ENCODE assay signal across 17 cellular contexts in genomic region chr22:33756508-33756949, GRCh38.
DNase-seq lines count a peak whose midpoint lies in the region; ATAC-seq, FAIRE-seq and TF ChIP-seq lines count a peak whose summit lies in the region.
"Had no signal": no experiment of that assay in that cellular context is flagged by ENCODE, and none has a peak within 500 bp of the region (broad histone marks: within the 10 kb centered on the region; RNA-seq: fewer than 3 reads in every experiment).

No MANE protein-coding gene starts in this region.

- dilution Hi-C loops in IMR-90 (cut with HindIII; ENCODE audit: low sequenced_read_pairs, unreplicated experiment), result no loop called here

- TF ChIP-seq CTCF in IMR-90 (conservative IDR thresholded peaks at IDR 0.05; ENCODE audit: low read depth, low read length) (no peak), bronchial epithelial cell (IDR thresholded peaks at IDR 0.05; ENCODE audit: insufficient read depth, low read length, severe bottlenecking) (no peak)

- H2BK20ac ChIP-seq in IMR-90 (ENCODE audit: low read depth, low read length), result no peak overlapping the region

- peaks cover 6% of the 10 kb centered on the region for H3K79me2 ChIP-seq in mesendoderm (ENCODE audit: control insufficient read depth, insufficient read depth, low read length)

- no peak for TF ChIP-seq POLR2A in IMR-90 (IDR thresholded peaks at IDR 0.05; ENCODE audit: low read depth, low read length)

- in situ Hi-C loops in IMR-90 (cut with MboI; ENCODE audit: low sequenced_read_pairs), result no loop called here

- H3K79me1 ChIP-seq in IMR-90 (ENCODE audit: low read depth in 1 of 2, low read length in 2 of 2) (no peaks in the 10 kb centered on the region), mesendoderm (ENCODE audit: low read length) (peaks cover 1% of the 10 kb centered on the region)

- WGBS in IMR-90 (ENCODE audit: extremely low coverage in 2 of 2, insufficient read length in 1 of 2), 2 experiments, result 80% methylated on average over 2 of the region's 10 CpGs; no CpG with 5 or more reads in 1 of the 2 experiments
- no CpG with 5 or more reads among the region's 10 CpGs for WGBS in mesendoderm (ENCODE audit: extremely low coverage, insufficient coverage, low lambda C conversion rate)

- H2BK120ac ChIP-seq in IMR-90 (ENCODE audit: low read depth, low read length) (no peak overlapping the region), mesendoderm (ENCODE audit: low read depth, low read length) (no peak overlapping the region)

- H3K23ac ChIP-seq in IMR-90 (ENCODE audit: low read depth, low read length), result no peak overlapping the region
- no peak overlapping the region for H3K23ac ChIP-seq in mesendoderm (ENCODE audit: low read length)

- H3K4ac ChIP-seq in IMR-90 (ENCODE audit: low read depth, low read length), result no peak overlapping the region
- no peak overlapping the region for H3K4ac ChIP-seq in mesendoderm (ENCODE audit: low read depth, low read length)

- no peak overlapping the region for H2AFZ ChIP-seq in IMR-90 (replicated peaks; ENCODE audit: low read length, poor library complexity)

- H3K27me3 ChIP-seq in IMR-90 (ENCODE audit: control insufficient read depth, insufficient read depth, low read length) (no peaks in the 10 kb centered on the region), bronchial epithelial cell (ENCODE audit: control insufficient read depth, insufficient read depth, low read length) (no peaks in the 10 kb centered on the region), mesendoderm (ENCODE audit: insufficient read depth, low read length, poor library complexity) (no peaks in the 10 kb centered on the region)
- H3K27me3 ChIP-seq: cardiac muscle cell had no signal

- no peaks in the 10 kb centered on the region for H4K20me1 ChIP-seq in IMR-90 (ENCODE audit: insufficient read depth, low read length)

- H3K56ac ChIP-seq in IMR-90 (ENCODE audit: extremely low read depth, insufficient read depth, low read length), result no peak overlapping the region
- no peak overlapping the region for H3K56ac ChIP-seq in mesendoderm (ENCODE audit: low read length)

- H3K9me3 ChIP-seq in IMR-90 (ENCODE audit: control insufficient read depth, insufficient read depth, low read length), result no peaks in the 10 kb centered on the region

- peak; percentile 7 for FAIRE-seq in bronchial epithelial cell (lab: Jason Lieb, UNC)
- FAIRE-seq: G401.6 had no signal

- TF ChIP-seq RAD21 in IMR-90 (IDR thresholded peaks at IDR 0.05; ENCODE audit: low read length), result peak; percentile 14; the same call in 1 of the 2 replicates

- no peak overlapping the region for H2BK5ac ChIP-seq in IMR-90 (ENCODE audit: low read depth, low read length, poor library complexity, severe bottlenecking)
- no peak overlapping the region for H2BK5ac ChIP-seq in mesendoderm (ENCODE audit: low read length)

- H3K4me2 ChIP-seq in IMR-90 (ENCODE audit: low read depth, low read length) (no peak overlapping the region), mesendoderm (ENCODE audit: low read length) (no peak overlapping the region)

- H2BK15ac ChIP-seq in IMR-90 (ENCODE audit: low read depth, low read length), result no peak overlapping the region
- no peak overlapping the region for H2BK15ac ChIP-seq in mesendoderm (replicated peaks; ENCODE audit: low read depth)

- H3K18ac ChIP-seq in IMR-90 (ENCODE audit: low read depth, low read length) (no peak overlapping the region), mesendoderm (ENCODE audit: low read length) (no peak overlapping the region)

- no peak overlapping the region for H4K5ac ChIP-seq in IMR-90 (ENCODE audit: low read depth, low read length)
- H4K5ac ChIP-seq in mesendoderm (ENCODE audit: low read length), result no peak overlapping the region

- no TSS peak for BruUV-seq in IMR-90 (replicated peaks; lab: Mats Ljungman, UMichigan)

- intact Hi-C loops in IMR-90 (cut with micrococcal nuclease), result no loop called here

- H3K14ac ChIP-seq in IMR-90 (replicated peaks; ENCODE audit: low read depth, low read length), result no peak overlapping the region

- ATAC-seq in IMR-90 (ENCODE audit: low read depth) (no peak), GM21381 (IDR thresholded peaks at IDR 0.05; ENCODE audit: unreplicated experiment) (no peak), GM19467 (IDR thresholded peaks at IDR 0.05; ENCODE audit: unreplicated experiment) (no peak)
- ATAC-seq: HCT116, left lobe of liver had no signal

- H4K8ac ChIP-seq in IMR-90 (ENCODE audit: low read depth in 2 of 2, low read length in 2 of 2) (no peak overlapping the region), mesendoderm (ENCODE audit: low read depth, low read length) (no peak overlapping the region)

- H4K91ac ChIP-seq in IMR-90 (ENCODE audit: insufficient read depth, low read depth, low read length), result no peak overlapping the region

- H2AK5ac ChIP-seq in IMR-90 (ENCODE audit: low read depth, low read length) (no peak overlapping the region), mesendoderm (ENCODE audit: low read length) (no peak overlapping the region)

- H3K27ac ChIP-seq in IMR-90 (ENCODE audit: insufficient read depth, low read length), result no peak overlapping the region
- no peak overlapping the region for H3K27ac ChIP-seq in mesendoderm (ENCODE audit: low read depth, low read length)
- H3K27ac ChIP-seq: C4-2B, cardiac muscle cell, HL-60 had no signal

- no peaks in the 10 kb centered on the region; the same call in 1 of the 2 replicates for H3K4me1 ChIP-seq in IMR-90 (ENCODE audit: control insufficient read depth, insufficient read depth, low read length)
- no peaks in the 10 kb centered on the region for H3K4me1 ChIP-seq in mesendoderm (ENCODE audit: control insufficient read depth, low read depth, low read length)

- peak; percentile 84 for DNase-seq in ELF-1 (ENCODE audit: low read depth, low spot score)
- no peak for DNase-seq in IMR-90
- no peak for DNase-seq in bronchial epithelial cell (ENCODE audit: low read depth)
- DNase-seq in mesendoderm, result peak; percentile 77
- DNase-seq in HT-29 (ENCODE audit: low spot score), result no peak
- DNase-seq in foreskin melanocyte, result no peak
- DNase-seq: activated naive CD4-positive, alpha-beta T cell treated with anti-CD3 and anti-CD28 coated beads, Interleukin-2, amount 10 ng/mL, durations not matched to agents 7 days and 5 days; NCI-H2171; stimulated activated naive B cell treated with anti-CD40 and anti-IgM and Interleukin-4, amounts not matched to agents 10 μg/mL and 1 μg/mL and 100 μg/mL, for 72 hours had no signal

- no peak overlapping the region for H3K9ac ChIP-seq in IMR-90 (ENCODE audit: low read depth, low read length)
- no peak overlapping the region for H3K9ac ChIP-seq in mesendoderm (ENCODE audit: low read length)

- POLR2A ChIA-PET in IMR-90 (lab: Charles Lee; ENCODE audit: unreplicated experiment), result no interaction called here

- H3K4me3 ChIP-seq in IMR-90 (ENCODE audit: insufficient read depth, low read depth, low read length), result no peak overlapping the region
- H3K4me3 ChIP-seq in bronchial epithelial cell (ENCODE audit: low read depth, low read length), result no peak overlapping the region
- no peak overlapping the region for H3K4me3 ChIP-seq in mesendoderm (ENCODE audit: low read length)
- H3K4me3 ChIP-seq: cardiac muscle cell had no signal

- no peaks in the 10 kb centered on the region; the same call in 1 of the 2 replicates for H3K9me1 ChIP-seq in IMR-90 (ENCODE audit: insufficient read depth, low read length)

- H2AK9ac ChIP-seq in IMR-90 (replicated peaks; ENCODE audit: low read depth, low read length, poor library complexity), result no peak overlapping the region

- CTCF ChIA-PET in IMR-90 (lab: Yijun Ruan, JAX), result no interaction called here

- H3K36me3 ChIP-seq in IMR-90 (ENCODE audit: control insufficient read depth, insufficient read depth, low read length), result no peaks in the 10 kb centered on the region
- H3K36me3 ChIP-seq in bronchial epithelial cell (ENCODE audit: control insufficient read depth, insufficient read depth, low read length), result no peaks in the 10 kb centered on the region
- no peaks in the 10 kb centered on the region for H3K36me3 ChIP-seq in mesendoderm (ENCODE audit: control insufficient read depth, insufficient read depth, low read length)
- H3K36me3 ChIP-seq: cardiac muscle cell had no signal

TF ChIP-seq in IMR-90, 13 proteins besides CTCF, POLR2A, EP300 and RAD21:
- TF ChIP-seq MAFK (IDR thresholded peaks at IDR 0.05; ENCODE audit: low read depth, low read length) (no peak), RFX5 (IDR thresholded peaks at IDR 0.05; ENCODE audit: low read depth, low read length) (no peak), CHD1 (IDR thresholded peaks at IDR 0.05; ENCODE audit: low read depth, low read length) (no peak), USF2 (IDR thresholded peaks at IDR 0.05; ENCODE audit: low read depth, low read length) (no peak), CEBPB (IDR thresholded peaks at IDR 0.05; ENCODE audit: low read depth, low read length) (no peak), SMC3 (IDR thresholded peaks at IDR 0.05; ENCODE audit: low read depth, low read length) (0 out of 2 replicates have a peak, but pooled peaks have one; percentile 7)

Comparison
In these comparisons a context has a peak if more than half of its experiments do, and no peak if none do; other contexts are left out.
1. DNase-seq: peak in ELF-1 (single experiment) and mesendoderm (single experiment); none in IMR-90 (single experiment), bronchial epithelial cell (single experiment), HT-29 (single experiment) and foreskin melanocyte (single experiment).